In the genomic region with DNA sequence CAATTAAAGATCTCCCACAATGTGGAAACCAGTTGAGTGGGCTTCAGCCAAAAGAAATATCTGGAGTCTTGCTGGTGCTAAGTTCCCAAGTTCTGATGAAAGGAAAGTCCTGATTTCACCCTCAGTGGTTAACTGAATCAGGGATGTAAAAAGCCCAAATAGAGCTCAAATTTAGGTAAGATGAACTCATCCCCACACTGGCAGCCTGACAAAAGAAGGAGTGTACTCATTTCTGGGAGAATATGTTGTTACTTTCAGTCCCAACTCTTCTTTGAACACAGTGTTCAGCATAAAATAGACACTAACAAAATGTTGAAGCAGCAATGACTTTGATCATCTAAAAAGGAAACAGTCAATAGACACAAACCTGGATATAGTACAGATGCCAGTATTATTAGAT, we compare ENCODE assay signal across 29 cellular contexts.
DNase-seq lines count a peak whose midpoint lies in the region; ATAC-seq lines count a peak whose summit lies in the region.
"Had no signal": no experiment of that assay in that cellular context is flagged by ENCODE, and none has a peak within 500 bp of the region (broad histone marks: within the 10 kb centered on the region; RNA-seq: fewer than 3 reads in every experiment).

No MANE protein-coding gene starts in this region.

- ATAC-seq in HG02588 (IDR thresholded peaks at IDR 0.05; ENCODE audit: unreplicated experiment), result no peak
- ATAC-seq in HG03025 (IDR thresholded peaks at IDR 0.05; ENCODE audit: low FRiP score, unreplicated experiment), result no peak
- ATAC-seq: A549; CD8-positive, alpha-beta T cell had no signal

- DNase-seq in inferior parietal cortex (ENCODE audit: extremely low spot score) (peak; percentile 59), middle frontal gyrus (ENCODE audit: extremely low spot score, low spot score) (peak; percentile 39), occipital lobe (lab: John Stamatoyannopoulos, UW) (peak; percentile 8), superior temporal gyrus (ENCODE audit: extremely low spot score) (peak; percentile 63), NCI-H526 treated with DMSO at 0.1 percent for 48 hours (lab: John Stamatoyannopoulos, UW) (no peak), NCI-H2196 (lab: John Stamatoyannopoulos, UW; ENCODE audit: unreplicated experiment) (no peak)
- DNase-seq: 8988T; ACHN; AML-193; BE2C; C1 segment of cervical spinal cord; Caco-2; Calu3; CD4-positive, alpha-beta memory T cell; CD4-positive, alpha-beta T cell; CD4-positive, CD25-positive, alpha-beta regulatory T cell; CD8-positive, alpha-beta memory T cell; CD8-positive, alpha-beta T cell; COR-L47; DMS 273 treated with DMSO at 0.1 percent for 48 hours; DMS153; DMS53; DMS79; DMS79 treated with DMSO at 0.1 percent for 48 hours; DND-41; EL had no signal

Comparison
In these comparisons a context has a peak if more than half of its experiments do, and no peak if none do; other contexts are left out.
1. DNase-seq: peak in inferior parietal cortex (single experiment), middle frontal gyrus (single experiment), occipital lobe (single experiment) and superior temporal gyrus (single experiment); none in NCI-H526 treated with DMSO at 0.1 percent for 48 hours (single experiment) and NCI-H2196 (single experiment).